Comparison of ENCODE assay signal across 2 cellular contexts in genomic region chr3:113143353-113143752, GRCh38.
TF ChIP-seq lines count a peak whose summit lies in the region.

No MANE protein-coding gene starts in this region.

TF ChIP-seq in HepG2, 621 proteins besides CTCF, POLR2A, EP300 and RAD21 (continued from another document):
- TF ChIP-seq HMGXB4 (CRISPR knock-in tag; IDR thresholded peaks at IDR 0.05; ENCODE audit: borderline replicate concordance in 1 of 2, low read depth in 1 of 2) (no peak), ZFP36L2 (CRISPR knock-in tag; IDR thresholded peaks at IDR 0.05) (no peak)

TF ChIP-seq in WTC11, 78 proteins besides CTCF, POLR2A, EP300 and RAD21 (continued from another document):
- TF ChIP-seq STAT6 (CRISPR knock-in tag; conservative IDR thresholded peaks at IDR 0.05; ENCODE audit: low read depth) (no peak), PREB (CRISPR knock-in tag; IDR thresholded peaks at IDR 0.05; ENCODE audit: borderline replicate concordance) (no peak), RORB (CRISPR knock-in tag; IDR thresholded peaks at IDR 0.05) (no peak), FOXP1 (CRISPR knock-in tag; IDR thresholded peaks at IDR 0.05; ENCODE audit: borderline replicate concordance) (no peak), FOXK1 (CRISPR knock-in tag; IDR thresholded peaks at IDR 0.05) (no peak), RELA (CRISPR knock-in tag; IDR thresholded peaks at IDR 0.05; ENCODE audit: borderline replicate concordance) (no peak), ATF3 (CRISPR knock-in tag; conservative IDR thresholded peaks at IDR 0.05) (no peak)
